2 cellular contexts compared by ENCODE assay signal in genomic region chr1:18724801-18725200, GRCh38.
TF ChIP-seq lines count a peak whose summit lies in the region.

No MANE protein-coding gene starts in this region.

TF ChIP-seq in HepG2, 621 proteins besides CTCF, POLR2A, EP300 and RAD21 (continued from another document):
- TF ChIP-seq SATB2 (CRISPR knock-in tag; IDR thresholded peaks at IDR 0.05) (no peak), SAP130 (CRISPR knock-in tag; IDR thresholded peaks at IDR 0.05; ENCODE audit: low read depth) (no peak), ZKSCAN1 (IDR thresholded peaks at IDR 0.05; ENCODE audit: low read length) (peak; percentile 36; the same call in 1 of the 2 replicates), RCOR2 (CRISPR knock-in tag; IDR thresholded peaks at IDR 0.05) (no peak), KDM4B (CRISPR knock-in tag; IDR thresholded peaks at IDR 0.05) (no peak), MXD1 (CRISPR knock-in tag; IDR thresholded peaks at IDR 0.05) (no peak), ZBTB3 (CRISPR knock-in tag; IDR thresholded peaks at IDR 0.05; ENCODE audit: borderline replicate concordance, low read depth) (no peak)
TF ChIP-seq in HepG2: peak in this region for 1.

TF ChIP-seq in K562, 482 proteins besides CTCF, POLR2A, EP300 and RAD21 (continued from another document):
- TF ChIP-seq JUN (IDR thresholded peaks at IDR 0.05; ENCODE audit: borderline replicate concordance, low read depth, low read length) = no peak
- TF ChIP-seq JUN (CRISPR knock-in tag; IDR thresholded peaks at IDR 0.05; ENCODE audit: borderline replicate concordance) = no peak
